In the genomic region with DNA sequence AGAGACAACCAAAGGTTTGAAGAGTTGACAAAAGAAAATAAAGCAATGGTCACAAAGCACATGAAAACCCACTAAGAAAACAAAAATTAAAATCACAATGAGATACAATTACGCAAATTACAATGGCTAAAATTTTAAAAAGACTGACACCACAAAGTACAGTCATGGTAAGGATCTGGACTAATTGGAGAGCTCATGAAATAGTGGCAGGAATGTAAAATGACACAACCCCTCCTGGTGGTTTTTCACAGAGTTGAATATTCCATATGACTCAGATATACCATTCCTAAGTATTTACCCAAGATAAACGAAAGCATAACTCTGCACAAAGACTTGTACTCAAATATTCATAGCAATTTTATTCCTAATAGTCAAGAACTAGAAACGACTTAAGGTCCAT, we compare ENCODE assay signal across 15 cellular contexts.
A peak's percentile ranks its signal among the peaks of the same experiment; 100 is the strongest.
DNase-seq lines count a peak whose midpoint lies in the region; ATAC-seq and TF ChIP-seq lines count a peak whose summit lies in the region.
"Had no signal": no experiment of that assay in that cellular context is flagged by ENCODE, and none has a peak within 500 bp of the region (broad histone marks: within the 10 kb centered on the region; RNA-seq: fewer than 3 reads in every experiment).

No MANE protein-coding gene starts in this region.

- H3K36me3 Mint-ChIP-seq in Caco-2 (ENCODE audit: insufficient read depth, unreplicated experiment): no peaks in the 10 kb centered on the region
- H3K36me3 Mint-ChIP-seq: activated CD8-positive, alpha-beta memory T cell treated with anti-CD3 and anti-CD28 coated beads, Interleukin-2, amount 10 ng/mL, durations not matched to agents 7 days and 5 days; activated naive CD4-positive, alpha-beta T cell treated with anti-CD3 and anti-CD28 coated beads, Interleukin-2, amount 50 U/mL, for 72 hours had no signal

- H4K20me1 ChIP-seq in osteoblast (ENCODE audit: insufficient read depth, low read length): no peaks in the 10 kb centered on the region

- no peak overlapping the region for H3K4me3 ChIP-seq in Caco-2 (ENCODE audit: low read depth, low read length)
- no peak overlapping the region for H3K4me3 ChIP-seq in choroid plexus epithelial cell (ENCODE audit: low read depth, low read length)
- no peak overlapping the region for H3K4me3 ChIP-seq in osteoblast (ENCODE audit: insufficient read depth, low read length)

- CTCF ChIA-PET in Caco-2 (lab: Charles Lee): interaction anchor here (1.0 to 1.4 kb wide), 2 partner anchors 138 to 277 kb away, joined by 4 to 7 read pairs; no protein-coding TSS in a partner anchor

- peaks cover 2% of the 10 kb centered on the region for H3K27me3 Mint-ChIP-seq in Caco-2 (ENCODE audit: insufficient read depth, unreplicated experiment)
- H3K27me3 Mint-ChIP-seq: activated CD8-positive, alpha-beta memory T cell treated with anti-CD3 and anti-CD28 coated beads, Interleukin-2, amount 10 ng/mL, durations not matched to agents 7 days and 5 days; stimulated activated naive CD8-positive, alpha-beta T cell treated with anti-CD3 and anti-CD28 coated beads, Interleukin-15, amount 100 ng/mL, for 72 hours had no signal

- BruUV-seq in Caco-2 (replicated peaks; lab: Mats Ljungman, UMichigan): no TSS peak

- no peaks in the 10 kb centered on the region for H3K4me1 Mint-ChIP-seq in Caco-2 (ENCODE audit: low read depth, unreplicated experiment)
- H3K4me1 Mint-ChIP-seq: activated CD8-positive, alpha-beta memory T cell treated with anti-CD3 and anti-CD28 coated beads, Interleukin-2, amount 10 ng/mL, durations not matched to agents 7 days and 5 days; stimulated activated naive CD8-positive, alpha-beta T cell treated with anti-CD3 and anti-CD28 coated beads, Interleukin-15, amount 100 ng/mL, for 72 hours had no signal

- no peak overlapping the region for H2AFZ ChIP-seq in osteoblast (ENCODE audit: low read length)

- H3K36me3 ChIP-seq in Caco-2 (ENCODE audit: control insufficient read depth, insufficient read depth, low read length) (no peaks in the 10 kb centered on the region), osteoblast (ENCODE audit: insufficient read depth, low read length) (no peaks in the 10 kb centered on the region)

- peak in 1 of 2 experiments; percentile 13 for DNase-seq in Caco-2
- DNase-seq in choroid plexus epithelial cell (ENCODE audit: low read depth): peak; percentile 62
- peak; percentile 35 for DNase-seq in non-pigmented ciliary epithelial cell (ENCODE audit: low read depth)
- no peak for DNase-seq in middle frontal gyrus (ENCODE audit: extremely low spot score, low spot score)
- no peak for DNase-seq in osteoblast (ENCODE audit: insufficient read length, low spot score, missing footprints)
- DNase-seq: activated CD8-positive, alpha-beta memory T cell treated with anti-CD3 and anti-CD28 coated beads, Interleukin-2, amount 10 ng/mL, durations not matched to agents 7 days and 5 days; dermis blood vessel endothelial cell; NCI-H146; NCI-H774; SHP77 treated with DMSO at 0.1 percent for 48 hours; stimulated activated naive CD8-positive, alpha-beta T cell treated with anti-CD3 and anti-CD28 coated beads, Interleukin-15, amount 100 ng/mL, for 72 hours had no signal

- H3K9me3 ChIP-seq in Caco-2 (no peaks in the 10 kb centered on the region), osteoblast (ENCODE audit: low read depth, low read length) (peaks cover 4% of the 10 kb centered on the region)

- H3K9me3 Mint-ChIP-seq in Caco-2 (ENCODE audit: unreplicated experiment): no peaks in the 10 kb centered on the region

- POLR2A ChIA-PET in Caco-2 (lab: Charles Lee): interaction anchor here (0.6 kb wide), 1 partner anchor 48 kb away, joined by 3 read pairs; no protein-coding TSS in a partner anchor

- H3K4me1 ChIP-seq in Caco-2 (no peaks in the 10 kb centered on the region), osteoblast (ENCODE audit: insufficient read depth, low read length) (no peaks in the 10 kb centered on the region)

- H3K27me3 ChIP-seq in Caco-2 (replicated peaks; ENCODE audit: control insufficient read depth, insufficient read depth, low read length) (no peaks in the 10 kb centered on the region), osteoblast (ENCODE audit: insufficient read depth, low read length) (no peaks in the 10 kb centered on the region)

- no peak for ATAC-seq in HG03442 (IDR thresholded peaks at IDR 0.05; ENCODE audit: unreplicated experiment)
- no peak for ATAC-seq in esophagus mucosa
- ATAC-seq: activated CD8-positive, alpha-beta memory T cell treated with anti-CD3 and anti-CD28 coated beads, Interleukin-2, amount 10 ng/mL, durations not matched to agents 7 days and 5 days; activated naive CD4-positive, alpha-beta T cell treated with anti-CD3 and anti-CD28 coated beads, Interleukin-2, amount 50 U/mL, for 72 hours; stimulated activated naive CD8-positive, alpha-beta T cell treated with anti-CD3 and anti-CD28 coated beads, Interleukin-15, amount 100 ng/mL, for 72 hours had no signal

- intact Hi-C loops in Caco-2 (cut with micrococcal nuclease; ENCODE audit: unreplicated experiment): no loop called here

- no peak overlapping the region for H3K27ac ChIP-seq in osteoblast (ENCODE audit: low read depth, low read length)

- H3K4me2 ChIP-seq in osteoblast (ENCODE audit: insufficient read depth, low read length): no peak overlapping the region

- no peak overlapping the region for H3K4me3 Mint-ChIP-seq in Caco-2 (ENCODE audit: unreplicated experiment)
- H3K4me3 Mint-ChIP-seq: activated CD8-positive, alpha-beta memory T cell treated with anti-CD3 and anti-CD28 coated beads, Interleukin-2, amount 10 ng/mL, durations not matched to agents 7 days and 5 days; stimulated activated naive CD8-positive, alpha-beta T cell treated with anti-CD3 and anti-CD28 coated beads, Interleukin-15, amount 100 ng/mL, for 72 hours had no signal

- no peak overlapping the region for H3K27ac Mint-ChIP-seq in Caco-2 (ENCODE audit: unreplicated experiment)
- H3K27ac Mint-ChIP-seq: activated CD8-positive, alpha-beta memory T cell treated with anti-CD3 and anti-CD28 coated beads, Interleukin-2, amount 10 ng/mL, durations not matched to agents 7 days and 5 days; activated naive CD4-positive, alpha-beta T cell treated with anti-CD3 and anti-CD28 coated beads, Interleukin-2, amount 50 U/mL, for 72 hours had no signal

- no peaks in the 10 kb centered on the region for H3K79me2 ChIP-seq in osteoblast (ENCODE audit: insufficient read depth, low read length)

- TF ChIP-seq CTCF in Caco-2 (IDR thresholded peaks at IDR 0.05; ENCODE audit: insufficient read depth in 1 of 2, low read depth in 1 of 2, low read length in 1 of 2, severe bottlenecking in 1 of 2, unreplicated experiment in 1 of 2) (peak; percentile 16 to 32), LNCAP (IDR thresholded peaks at IDR 0.05) (peak; percentile 22; the same call in 1 of the 2 replicates), choroid plexus epithelial cell (conservative IDR thresholded peaks at IDR 0.05; ENCODE audit: low read depth, low read length) (peak; percentile 32), osteoblast (IDR thresholded peaks at IDR 0.05; ENCODE audit: extremely low read depth, low read depth, low read length) (no peak)

Comparison
In these comparisons a context has a peak if more than half of its experiments do, and no peak if none do; other contexts are left out.
1. DNase-seq: peak in choroid plexus epithelial cell (single experiment) and non-pigmented ciliary epithelial cell (single experiment); none in middle frontal gyrus (single experiment) and osteoblast (single experiment).